In the genomic region with DNA sequence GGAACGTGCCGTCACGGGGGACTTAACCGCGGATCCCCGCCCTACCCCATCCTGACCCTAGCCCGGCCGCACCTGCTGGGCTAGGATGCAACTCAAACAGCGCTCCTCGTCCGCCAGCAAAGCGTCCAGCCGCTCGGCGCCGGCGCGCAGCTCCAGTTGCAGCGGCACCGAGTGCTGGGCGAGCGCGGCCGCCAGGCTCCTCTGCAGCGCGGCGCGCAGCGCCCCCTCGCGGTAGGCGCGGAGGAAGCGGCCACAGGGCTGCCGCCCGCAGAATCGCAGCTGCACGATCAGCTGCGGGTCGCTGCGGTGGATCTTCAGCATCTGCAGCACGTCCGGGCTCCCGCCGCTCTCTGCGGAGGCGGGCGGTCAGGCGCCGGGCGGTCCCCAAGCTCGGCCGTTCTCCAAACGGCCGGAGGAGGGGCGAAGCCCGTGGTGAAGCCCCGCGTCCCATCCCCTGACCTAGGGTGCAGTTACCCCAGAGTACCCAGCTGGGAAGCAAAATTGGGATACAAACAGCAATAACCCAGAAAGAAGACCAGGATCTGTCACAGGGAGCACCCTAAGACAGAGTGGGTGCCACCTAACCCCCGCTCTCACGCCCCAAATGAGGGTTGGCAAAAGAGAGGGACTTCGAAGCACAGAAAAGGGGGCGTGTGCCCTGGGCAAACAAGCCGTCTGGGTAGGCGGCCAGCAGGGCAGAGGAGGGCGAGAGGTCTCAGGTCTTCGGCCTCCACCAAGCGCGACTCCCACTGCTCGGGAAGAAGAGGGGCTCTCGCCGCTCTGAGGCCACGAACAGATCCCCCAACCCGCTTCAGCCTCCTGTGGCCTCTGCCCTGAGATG, we compare ENCODE assay signal across 8 cellular contexts. TPM values are rescaled to one million over a fixed set of nuclear protein-coding genes. Genes with fewer than 3 reads are reported as not detected.
DNase-seq lines count a peak whose midpoint lies in the region; ATAC-seq and FAIRE-seq lines count a peak whose summit lies in the region.

No MANE protein-coding gene starts in this region.

- no peak for ATAC-seq in HG02938 (IDR thresholded peaks at IDR 0.05; ENCODE audit: unreplicated experiment)

- DNase-seq in DMS153 treated with DMSO at 0.1 percent for 48 hours (lab: John Stamatoyannopoulos, UW; ENCODE audit: unreplicated experiment) = peak; percentile 28
- peak; percentile 95 for DNase-seq in HuH-7.5 (ENCODE audit: low spot score)
- peak; percentile 72 to 85 for DNase-seq in SJCRH30
- peak; percentile 66 for DNase-seq in activated gamma-delta T cell (lab: John Stamatoyannopoulos, UW)
- peak; percentile 94 to 96 for DNase-seq in frontal cortex (ENCODE audit: low spot score in 2 of 2)
- peak; percentile 69 for DNase-seq in occipital lobe (lab: John Stamatoyannopoulos, UW)

- no peak for FAIRE-seq in frontal cortex (lab: Jason Lieb, UNC)

- no peaks in the 10 kb centered on the region for H3K36me3 ChIP-seq in SJCRH30
- peaks cover 3% of the 10 kb centered on the region for H3K36me3 ChIP-seq in thymus (ENCODE audit: control insufficient read depth, insufficient read depth)

- no peak overlapping the region for H3K27ac ChIP-seq in SJCRH30
- no peak overlapping the region for H3K27ac ChIP-seq in thymus (ENCODE audit: low read depth)

- H3K9me3 ChIP-seq in SJCRH30 (replicated peaks) (no peaks in the 10 kb centered on the region), thymus (ENCODE audit: control insufficient read depth) (no peaks in the 10 kb centered on the region)

- peaks cover 13% of the 10 kb centered on the region; the same call in 1 of the 2 replicates for H3K4me1 ChIP-seq in SJCRH30
- peaks cover 19% of the 10 kb centered on the region for H3K4me1 ChIP-seq in thymus (ENCODE audit: control insufficient read depth, insufficient read depth, low read length)

- H3K4me3 ChIP-seq in SJCRH30 (no peak overlapping the region), thymus (ENCODE audit: low read length) (peak overlapping the region; percentile 34)

- 18% methylated on average over 74 of the region's 74 CpGs for WGBS in thymus

- peaks cover 4% of the 10 kb centered on the region; the same call in 1 of the 2 replicates for H3K27me3 ChIP-seq in SJCRH30
- H3K27me3 ChIP-seq in thymus (ENCODE audit: control insufficient read depth, insufficient read depth) = peaks cover 40% of the 10 kb centered on the region

RNA-seq across cellular contexts. Expression of a gene that starts 4.2 kb away (rescaled TPM):
- total RNA-seq in SJCRH30 (2014; rRNA removed; shearing (Covaris generic)) = 4.8 and 6.1 TPM in 2 replicates
- 0.82 TPM for total RNA-seq in frontal cortex
- 1.2 TPM for total RNA-seq in occipital lobe
- 33.9 TPM for polyA plus RNA-seq in thymus

RNA-seq across cellular contexts. Expression of a gene that starts 4.2 kb away (rescaled TPM):
- 4.0 and 5.7 TPM in 2 replicates for total RNA-seq in SJCRH30 (2014; rRNA removed; shearing (Covaris generic))
- total RNA-seq in frontal cortex (0.82 TPM), occipital lobe (2.0 TPM)
- 12.0 TPM for polyA plus RNA-seq in thymus

RNA-seq across cellular contexts. Expression of a gene that starts 4.7 kb away (rescaled TPM):
- 13.1 and 14.6 TPM in 2 replicates for total RNA-seq in SJCRH30 (2014; rRNA removed; shearing (Covaris generic))
- total RNA-seq in frontal cortex = 1.2 TPM
- total RNA-seq in occipital lobe = 1.2 TPM
- polyA plus RNA-seq in thymus = 3.2 TPM

RNA-seq across cellular contexts. Expression of a gene that starts 9.0 kb away (rescaled TPM):
- total RNA-seq in SJCRH30 (2014; rRNA removed; shearing (Covaris generic)) = 2.8 and 4.9 TPM in 2 replicates
- total RNA-seq in frontal cortex = 3.7 TPM
- total RNA-seq in occipital lobe = 5.1 TPM
- 50.8 TPM for polyA plus RNA-seq in thymus

RNA-seq across cellular contexts. Expression of a gene that starts 14.8 kb away (rescaled TPM):
- total RNA-seq in SJCRH30 (2014; rRNA removed; shearing (Covaris generic)) = 13.3 and 14.1 TPM in 2 replicates
- total RNA-seq in frontal cortex = 3.7 TPM
- 4.1 TPM for total RNA-seq in occipital lobe
- 28.2 TPM for polyA plus RNA-seq in thymus

Comparison
In these comparisons a context has a peak if more than half of its experiments do, and no peak if none do; other contexts are left out.
1. DNase-seq: peak in every context shown above with its lines; median percentile 95 in HuH-7.5; 95 in frontal cortex; 78 in SJCRH30; 69 in occipital lobe; 66 in activated gamma-delta T cell; 28 in DMS153 treated with DMSO at 0.1 percent for 48 hours.